In genomic region chr1:95625224-95625623, GRCh38 we compare ENCODE assay signal across 29 cellular contexts.
"Had no signal": no experiment of that assay in that cellular context is flagged by ENCODE, and none has a peak within 500 bp of the region (broad histone marks: within the 10 kb centered on the region; RNA-seq: fewer than 3 reads in every experiment).

No MANE protein-coding gene starts in this region.

- FAIRE-seq: colon had no signal

- H3K9me3 ChIP-seq: gastrocnemius medialis, mucosa of descending colon, prostate gland, right atrium auricular region, suprapubic skin, transverse colon, upper lobe of right lung, uterus had no signal

- H3K79me2 ChIP-seq: parathyroid adenoma had no signal

- H2AFZ ChIP-seq: neural progenitor cell, parathyroid adenoma had no signal

- H3K9ac ChIP-seq: neural progenitor cell, parathyroid adenoma had no signal

- H3K27me3 ChIP-seq: gastrocnemius medialis, heart left ventricle, neural progenitor cell, right atrium auricular region, spleen, suprapubic skin, transverse colon, upper lobe of right lung, uterus had no signal

- H3K36me3 ChIP-seq: gastrocnemius medialis, heart left ventricle, neural progenitor cell, prostate gland, right atrium auricular region, spleen, suprapubic skin, transverse colon, upper lobe of right lung, uterus had no signal

- H3K27ac ChIP-seq: dorsolateral prefrontal cortex, epithelial cell of prostate, gastrocnemius medialis, heart left ventricle, neural progenitor cell, parathyroid adenoma, prostate gland, right atrium auricular region, spleen, suprapubic skin, transverse colon, upper lobe of right lung, uterus had no signal

- H3K4me1 ChIP-seq: gastrocnemius medialis, heart left ventricle, neural progenitor cell, parathyroid adenoma, prostate gland, right atrium auricular region, spleen, suprapubic skin, transverse colon, upper lobe of right lung, uterus had no signal

- DNase-seq: dorsolateral prefrontal cortex; effector CD4-positive, alpha-beta T cell; foreskin fibroblast; gastrocnemius medialis; heart left ventricle; hippocampal formation; immature natural killer cell; islet precursor cell; kidney glomerular epithelial cell; left colon; mesenchymal stem cell; mucosa of descending colon; naive B cell; spleen; stimulated activated CD4-positive, alpha-beta T cell treated with anti-CD3 and anti-CD28 coated beads, Interleukin-4, amount 100 ng/mL, for 4 hours; stimulated activated naive CD8-positive, alpha-beta T cell treated with anti-CD3 and anti-CD28 coated beads, Interleukin-15, Interleukin-2, amounts not matched to agents 100 U/mL and 50 U/mL, for 24 hours; transverse colon; upper lobe of right lung; uterus had no signal

- ATAC-seq: esophagus mucosa; gastrocnemius medialis; heart left ventricle; left colon; mucosa of descending colon; stimulated activated memory B cell treated with anti-CD40 and anti-IgM and Interleukin-4, amounts not matched to agents 10 μg/mL and 1 μg/mL and 100 μg/mL, for 72 hours; stimulated activated naive CD8-positive, alpha-beta T cell treated with anti-CD3 and anti-CD28 coated beads, Interleukin-15, Interleukin-2, amounts not matched to agents 100 U/mL and 50 U/mL, for 24 hours; upper lobe of right lung had no signal

- H3K4me2 ChIP-seq: neural progenitor cell had no signal

- H3K4me3 ChIP-seq: dorsolateral prefrontal cortex, gastrocnemius medialis, heart left ventricle, mucosa of descending colon, neural progenitor cell, prostate gland, right atrium auricular region, skin epidermis, spleen, suprapubic skin, transverse colon, upper lobe of right lung, uterus had no signal
